ENCODE assay signal across 1 cellular context in genomic region chr21:46362946-46363345, GRCh38.
TF ChIP-seq lines count a peak whose summit lies in the region.

No MANE protein-coding gene starts in this region.

TF ChIP-seq in WTC11, 78 proteins besides CTCF, POLR2A, EP300 and RAD21 (continued from another document):
- TF ChIP-seq ZNF512 (CRISPR knock-in tag; IDR thresholded peaks at IDR 0.05; ENCODE audit: borderline replicate concordance) (no peak), ATF3 (CRISPR knock-in tag; conservative IDR thresholded peaks at IDR 0.05) (no peak), SOX15 (CRISPR knock-in tag; IDR thresholded peaks at IDR 0.05) (no peak), GABPB1 (CRISPR knock-in tag; IDR thresholded peaks at IDR 0.05) (no peak), ARID4B (CRISPR knock-in tag; IDR thresholded peaks at IDR 0.05; ENCODE audit: borderline replicate concordance) (no peak), ZBTB21 (CRISPR knock-in tag; IDR thresholded peaks at IDR 0.05; ENCODE audit: borderline replicate concordance) (no peak), NR1H2 (CRISPR knock-in tag; IDR thresholded peaks at IDR 0.05) (no peak), FOXJ3 (CRISPR knock-in tag; IDR thresholded peaks at IDR 0.05; ENCODE audit: borderline replicate concordance) (no peak), NR2C2 (CRISPR knock-in tag; IDR thresholded peaks at IDR 0.05) (no peak), ZNF219 (CRISPR knock-in tag; IDR thresholded peaks at IDR 0.05; ENCODE audit: borderline replicate concordance) (no peak), NFATC4 (CRISPR knock-in tag; IDR thresholded peaks at IDR 0.05) (no peak), SMAD3 (CRISPR knock-in tag; IDR thresholded peaks at IDR 0.05; ENCODE audit: borderline replicate concordance) (no peak), USF1 (CRISPR knock-in tag; IDR thresholded peaks at IDR 0.05) (no peak), FOXP1 (CRISPR knock-in tag; IDR thresholded peaks at IDR 0.05; ENCODE audit: borderline replicate concordance) (no peak), USF2 (CRISPR knock-in tag; IDR thresholded peaks at IDR 0.05) (no peak), ZMAT4 (CRISPR knock-in tag; IDR thresholded peaks at IDR 0.05) (no peak)
TF ChIP-seq in WTC11: peak in this region for 0.
